23 cellular contexts compared by ENCODE assay signal in the genomic region with DNA sequence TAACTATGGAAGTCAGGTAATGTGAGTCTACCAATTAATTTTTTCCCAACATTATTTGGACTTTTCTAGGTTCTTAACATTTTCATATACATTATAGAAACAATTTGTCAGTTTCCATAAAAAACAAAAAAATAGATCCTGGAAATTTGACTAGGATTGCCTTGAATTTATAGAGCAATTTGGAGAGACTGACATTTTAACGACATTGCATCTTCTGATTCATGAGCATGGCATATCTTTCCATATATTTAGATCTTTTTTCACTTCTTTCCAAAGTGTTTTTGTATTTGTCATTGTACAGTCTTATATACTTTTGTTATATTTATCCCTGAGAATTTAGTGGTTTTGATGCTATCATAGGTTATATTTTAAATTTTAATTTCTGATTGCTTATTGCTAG.
"Had no signal": no experiment of that assay in that cellular context is flagged by ENCODE, and none has a peak within 500 bp of the region (broad histone marks: within the 10 kb centered on the region; RNA-seq: fewer than 3 reads in every experiment).

No MANE protein-coding gene starts in this region.

- H3K4me3 Mint-ChIP-seq: activated B cell treated with CpG ODN at 0.5 μM for 24 hours; activated CD4-positive, alpha-beta memory T cell treated with anti-CD3 and anti-CD28 coated beads for 36 hours; activated CD4-positive, alpha-beta T cell treated with anti-CD3 and anti-CD28 coated beads, Interleukin-2, amount 10 ng/mL, durations not matched to agents 7 days and 5 days had no signal

- H3K9me3 Mint-ChIP-seq: activated B cell treated with CpG ODN at 0.5 μM for 24 hours; activated CD4-positive, alpha-beta T cell treated with anti-CD3 and anti-CD28 coated beads, Interleukin-2, amount 10 ng/mL, durations not matched to agents 7 days and 5 days; activated naive CD4-positive, alpha-beta T cell treated with anti-CD3 and anti-CD28 coated beads, Interleukin-2, amount 50 U/mL, for 24 hours had no signal

- H3K27ac ChIP-seq: brain microvascular endothelial cell, KMS-11 had no signal

- H3K27ac Mint-ChIP-seq: activated B cell treated with CpG ODN at 0.5 μM for 24 hours; activated CD4-positive, alpha-beta memory T cell treated with anti-CD3 and anti-CD28 coated beads for 36 hours; activated CD4-positive, alpha-beta T cell treated with anti-CD3 and anti-CD28 coated beads, Interleukin-2, amount 10 ng/mL, durations not matched to agents 7 days and 5 days had no signal

- DNase-seq: activated B cell treated with CpG ODN at 0.5 μM for 24 hours; activated CD4-positive, alpha-beta memory T cell treated with anti-CD3 and anti-CD28 coated beads for 36 hours; activated CD4-positive, alpha-beta T cell treated with anti-CD3 and anti-CD28 coated beads for 1 hour; activated CD4-positive, alpha-beta T cell treated with anti-CD3 and anti-CD28 coated beads, Interleukin-2, amount 10 ng/mL, durations not matched to agents 7 days and 5 days; activated effector memory CD4-positive, alpha-beta T cell treated with Interleukin-2 at 50 U/mL for 16 hours; activated naive CD4-positive, alpha-beta T cell; activated T-cell treated with anti-CD3 and anti-CD28 coated beads for 4 hours; brain microvascular endothelial cell; cerebellar nuclear complex; NCI-H1092; NCI-H1417; NCI-H1694; NCI-H2029; NCI-H345; NCI-H510A; NCI-H526 treated with DMSO at 0.1 percent for 48 hours; NCI-H82; SIG-M5; T-helper 2 cell; T1000 had no signal

- H3K27me3 Mint-ChIP-seq: activated B cell treated with CpG ODN at 0.5 μM for 24 hours; activated CD4-positive, alpha-beta memory T cell treated with anti-CD3 and anti-CD28 coated beads for 36 hours; activated CD4-positive, alpha-beta T cell treated with anti-CD3 and anti-CD28 coated beads, Interleukin-2, amount 10 ng/mL, durations not matched to agents 7 days and 5 days; activated naive CD4-positive, alpha-beta T cell treated with anti-CD3 and anti-CD28 coated beads, Interleukin-2, amount 50 U/mL, for 24 hours had no signal

- H3K36me3 ChIP-seq: brain microvascular endothelial cell had no signal

- H3K27me3 ChIP-seq: brain microvascular endothelial cell had no signal

- FAIRE-seq: TTC549 had no signal
